In the genomic region with DNA sequence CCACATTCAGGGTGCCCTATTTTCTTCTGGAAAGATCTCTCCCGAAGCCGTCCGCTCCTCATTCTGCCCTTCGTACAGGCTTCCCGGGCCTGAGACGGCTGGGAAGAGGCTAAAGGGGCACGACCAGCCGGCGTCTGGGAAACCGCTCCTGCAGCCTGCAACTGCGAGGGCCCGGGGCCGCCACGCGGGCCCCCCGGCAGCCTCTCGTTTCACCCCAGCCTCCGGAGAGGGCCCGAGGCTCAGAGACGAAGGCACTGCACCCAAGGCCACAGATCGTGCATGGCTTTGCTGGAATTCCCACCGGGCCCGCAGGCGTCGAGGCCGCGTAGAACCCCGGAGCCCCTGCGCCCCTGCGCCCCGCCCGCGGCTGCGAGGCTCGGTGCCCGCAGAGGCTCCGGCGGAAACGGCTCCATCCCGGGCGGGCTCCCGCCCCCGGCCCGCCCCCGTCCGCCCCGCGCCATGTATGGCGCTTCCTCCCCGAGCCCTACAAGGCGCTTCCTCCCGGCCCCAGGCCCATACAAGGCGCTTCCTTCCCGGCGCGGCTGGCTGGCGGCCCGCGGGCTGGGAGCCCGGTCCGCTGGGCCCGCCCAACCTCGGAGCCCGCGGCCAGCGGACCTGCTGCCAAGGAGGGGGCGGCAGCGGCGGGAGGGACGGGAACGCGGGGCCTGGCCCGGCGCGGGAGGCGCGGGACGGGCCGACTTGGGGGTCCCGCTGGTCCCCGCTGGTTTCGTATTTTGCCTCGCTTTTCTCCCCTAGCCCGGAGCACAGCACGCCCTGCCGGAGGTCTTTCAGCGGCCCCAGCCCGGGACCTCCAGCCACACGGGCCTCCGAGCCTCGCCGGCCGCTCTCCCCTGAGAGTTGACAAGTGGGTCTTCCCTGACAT, we compare ENCODE assay signal across 8 cellular contexts. TPM values are rescaled to one million over a fixed set of nuclear protein-coding genes. Genes with fewer than 3 reads are reported as not detected.
DNase-seq lines count a peak whose midpoint lies in the region; ATAC-seq and TF ChIP-seq lines count a peak whose summit lies in the region.

No MANE protein-coding gene starts in this region.

- peak overlapping the region in 1 of 2 donors; percentile 16 for H3K27ac ChIP-seq in mucosa of rectum (ENCODE audit: low read depth in 2 of 2, low read length in 2 of 2)

- no peak for TF ChIP-seq CTCF in epithelial cell of proximal tubule (conservative IDR thresholded peaks at IDR 0.05; ENCODE audit: low read depth, low read length)

- peak; percentile 94 for DNase-seq in CD1c-positive myeloid dendritic cell (ENCODE audit: extremely low spot score)
- DNase-seq in NT2/D1 (ENCODE audit: low read depth, low spot score), result no peak
- peak; percentile 71 for DNase-seq in activated T-cell treated with anti-CD3 and anti-CD28 coated beads for 4 hours
- DNase-seq in epithelial cell of proximal tubule (ENCODE audit: low read depth), result no peak
- DNase-seq in stimulated activated CD8-positive, alpha-beta memory T cell treated with anti-CD3 and anti-CD28 coated beads, Interleukin-4, amount 100 ng/mL, for 1 hour (ENCODE audit: low read depth in 2 of 2, low spot score in 1 of 2), result peak; percentile 52 to 69

- peak overlapping the region; percentile 57 for H3K4me3 ChIP-seq in NT2/D1 (ENCODE audit: insufficient read length, low read depth)
- peak overlapping the region; percentile 63 for H3K4me3 ChIP-seq in epithelial cell of proximal tubule (ENCODE audit: low read depth, low read length)
- peak overlapping the region; percentile 68 to 70 for H3K4me3 ChIP-seq in mucosa of rectum (ENCODE audit: low read length in 2 of 2)

- ATAC-seq in GM19452 (IDR thresholded peaks at IDR 0.05; ENCODE audit: unreplicated experiment), result peak; percentile 99
- peak; percentile 97 for ATAC-seq in HG03565 (IDR thresholded peaks at IDR 0.05; ENCODE audit: unreplicated experiment)

- H3K27me3 ChIP-seq in NT2/D1 (ENCODE audit: insufficient read depth, insufficient read length) (peaks cover 33% of the 10 kb centered on the region), mucosa of rectum (ENCODE audit: control insufficient read depth in 2 of 2, insufficient read depth in 2 of 2, low read length in 2 of 2) (peaks cover 24 to 27% of the 10 kb centered on the region in 2 donors)

- H3K4me1 ChIP-seq in NT2/D1 (ENCODE audit: insufficient read depth, insufficient read length), result peaks cover 13% of the 10 kb centered on the region
- peaks cover 13 to 16% of the 10 kb centered on the region in 2 donors for H3K4me1 ChIP-seq in mucosa of rectum (ENCODE audit: control insufficient read depth in 2 of 2, insufficient read depth in 2 of 2, low read length in 2 of 2)

- no peaks in the 10 kb centered on the region for H3K9me3 ChIP-seq in NT2/D1 (ENCODE audit: insufficient read depth, low read length)
- H3K9me3 ChIP-seq in mucosa of rectum (ENCODE audit: control insufficient read depth in 2 of 2, low read length in 2 of 2), result no peaks in the 10 kb centered on the region

- H3K36me3 ChIP-seq in NT2/D1 (ENCODE audit: insufficient read depth, insufficient read length, low read length), result no peaks in the 10 kb centered on the region
- no peaks in the 10 kb centered on the region for H3K36me3 ChIP-seq in mucosa of rectum (ENCODE audit: control insufficient read depth in 2 of 2, insufficient read depth in 2 of 2, low read length in 2 of 2)

- H3K9ac ChIP-seq in NT2/D1 (ENCODE audit: insufficient read length, low read depth), result peak overlapping the region; percentile 81
- H3K9ac ChIP-seq in mucosa of rectum (ENCODE audit: low read depth in 1 of 2, low read length in 2 of 2), result peak overlapping the region; percentile 58 to 60

RNA-seq across cellular contexts. Expression of a gene that starts 26.6 kb away (rescaled TPM):
- total RNA-seq in epithelial cell of proximal tubule, result 2.2 and 6.7 TPM in 2 replicates

RNA-seq across cellular contexts. Expression of a gene that starts 51.1 kb away (rescaled TPM):
- total RNA-seq in epithelial cell of proximal tubule, result 65.1 and 125 TPM in 2 replicates

RNA-seq across cellular contexts. Expression of a gene that starts 53.1 kb away (rescaled TPM):
- 9.9 and 30.6 TPM in 2 replicates for total RNA-seq in epithelial cell of proximal tubule

Comparison
In these comparisons a context has a peak if more than half of its experiments do, and no peak if none do; other contexts are left out.
1. DNase-seq: peak in CD1c-positive myeloid dendritic cell (single experiment), activated T-cell treated with anti-CD3 and anti-CD28 coated beads for 4 hours (single experiment) and stimulated activated CD8-positive, alpha-beta memory T cell treated with anti-CD3 and anti-CD28 coated beads, Interleukin-4, amount 100 ng/mL, for 1 hour (2 of 2); none in NT2/D1 (single experiment) and epithelial cell of proximal tubule (single experiment).
2. Peak in every context shown above with its lines, with median percentiles within 50 percentile points of each other: H3K4me3 ChIP-seq.